8 cellular contexts compared by ENCODE assay signal in genomic region chr19:56567274-56568120, GRCh38. TPM values are rescaled to one million over a fixed set of nuclear protein-coding genes. Genes with fewer than 3 reads are reported as not detected.
DNase-seq lines count a peak whose midpoint lies in the region; ATAC-seq, FAIRE-seq and TF ChIP-seq lines count a peak whose summit lies in the region.

Gene ZNF470, plus strand, starts transcription at chr19:56567468. Its CDS starts 2,844 bp downstream, at chr19:56570312.

- dilution Hi-C loops in keratinocyte (cut with MboI; ENCODE audit: extremely low pct_ligation_motif_present, low sequenced_read_pairs) = no loop called here

- H3K9me3 ChIP-seq in keratinocyte (ENCODE audit: control insufficient read depth, low read depth, low read length) = peaks cover 13% of the 10 kb centered on the region

- H3K9ac ChIP-seq in keratinocyte (ENCODE audit: control insufficient read depth, extremely low read depth, insufficient read depth, low read length) = peak within 1 kb of the TSS; percentile 73

- peak within 1 kb of the TSS; percentile 69 to 92 (median 87) for H3K4me3 ChIP-seq in keratinocyte (ENCODE audit: control insufficient read depth in 2 of 3, extremely low read depth in 1 of 3, insufficient read depth in 2 of 3, low read depth in 1 of 3, low read length in 3 of 3)

- ATAC-seq in GM18502 (IDR thresholded peaks at IDR 0.05; ENCODE audit: poor library complexity, unreplicated experiment) (peak; percentile 98), HG02885 (IDR thresholded peaks at IDR 0.05; ENCODE audit: poor library complexity, unreplicated experiment) (peak; percentile 97)

- H3K27me3 ChIP-seq in keratinocyte (ENCODE audit: control insufficient read depth, extremely low read depth, insufficient read depth, low read length) = no peaks in the 10 kb centered on the region

- peak within 1 kb of the TSS; percentile 28 for H3K27ac ChIP-seq in keratinocyte (ENCODE audit: control insufficient read depth, insufficient read depth, low read length)

- no peaks in the 10 kb centered on the region for H3K4me1 ChIP-seq in keratinocyte (ENCODE audit: control insufficient read depth, extremely low read depth, insufficient read depth, low read length)

- no peak for TF ChIP-seq CTCF in keratinocyte (optimal IDR thresholded peaks at IDR 0.05 in 1 of 3, IDR thresholded peaks at IDR 0.05 in 1 of 3, conservative IDR thresholded peaks at IDR 0.05 in 1 of 3; ENCODE audit: extremely low read depth in 1 of 3, insufficient read depth in 2 of 3, low read length in 3 of 3)

- no peaks in the 10 kb centered on the region for H3K79me2 ChIP-seq in keratinocyte (ENCODE audit: control insufficient read depth, insufficient read depth, low read length)

- H3K9me1 ChIP-seq in keratinocyte (ENCODE audit: control insufficient read depth, extremely low read depth, insufficient read depth, low read length) = no peaks in the 10 kb centered on the region

- DNase-seq in NCI-H2171 (lab: John Stamatoyannopoulos, UW) = peak; percentile 85
- DNase-seq in activated CD4-positive, alpha-beta T cell treated with anti-CD3 and anti-CD28 coated beads for 1 hour = peak; percentile 80
- DNase-seq in cerebellum (ENCODE audit: low spot score) = peak; percentile 98
- peak; percentile 36 for DNase-seq in keratinocyte (ENCODE audit: low read depth, low spot score)
- peak; percentile 85 for DNase-seq in stimulated activated CD4-positive, alpha-beta T cell treated with anti-CD3 and anti-CD28 coated beads, Interleukin-12 subunit alpha, Interleukin-12 subunit beta, amount 100 ng/mL, for 4 hours
- no peak for DNase-seq in NK-92 (lab: John Stamatoyannopoulos, UW; ENCODE audit: unreplicated experiment)

- FAIRE-seq in keratinocyte (lab: Jason Lieb, UNC) = peak; percentile 51

- H2AFZ ChIP-seq in keratinocyte (ENCODE audit: control insufficient read depth, low read length) = peak within 1 kb of the TSS; percentile 98

- H4K20me1 ChIP-seq in keratinocyte (ENCODE audit: control insufficient read depth, extremely low read depth, insufficient read depth, low read length) = no peaks in the 10 kb centered on the region

- peak within 1 kb of the TSS; percentile 63 for H3K4me2 ChIP-seq in keratinocyte (ENCODE audit: control insufficient read depth, extremely low read depth, insufficient read depth, low read depth, low read length)

- H3K36me3 ChIP-seq in keratinocyte (ENCODE audit: control insufficient read depth in 2 of 2, extremely low read depth in 1 of 2, insufficient read depth in 2 of 2, low read length in 2 of 2) = peaks cover 6 to 13% of the 10 kb centered on the region in 2 experiments

RNA-seq across cellular contexts. Expression of gene ZNF470, which starts in this region (rescaled TPM):
- 18.2 TPM for total RNA-seq in cerebellum
- polyA plus RNA-seq in keratinocyte = 1.7 to 3.2 TPM (median 2.7 TPM) in 3 replicates
- 3.1 TPM for polyA plus RNA-seq in keratinocyte (2011; ENCODE audit: low read depth)
- polyA plus RNA-seq in keratinocyte (2011; cell fraction: cytosol; rRNA removed) = 1.4 and 2.0 TPM in 2 replicates
- polyA plus RNA-seq in keratinocyte (2011; cell fraction: nucleus; rRNA removed) = 5.1 and 5.8 TPM in 2 replicates
- polyA plus RNA-seq in keratinocyte (2012; ENCODE audit: low replicate concordance) = 2.5 and 3.3 TPM in 2 replicates
- polyA minus RNA-seq in keratinocyte = 0.89 to 3.2 TPM (median 1.5 TPM) in 3 replicates
- 2.1 TPM for polyA minus RNA-seq in keratinocyte (2011; cell fraction: cytosol; rRNA and poly(A)+ RNA removed)
- polyA minus RNA-seq in keratinocyte (2011; cell fraction: nucleus; rRNA and poly(A)+ RNA removed) = 2.5 and 7.2 TPM in 2 replicates
